8 cellular contexts compared by ENCODE assay signal in the genomic region with DNA sequence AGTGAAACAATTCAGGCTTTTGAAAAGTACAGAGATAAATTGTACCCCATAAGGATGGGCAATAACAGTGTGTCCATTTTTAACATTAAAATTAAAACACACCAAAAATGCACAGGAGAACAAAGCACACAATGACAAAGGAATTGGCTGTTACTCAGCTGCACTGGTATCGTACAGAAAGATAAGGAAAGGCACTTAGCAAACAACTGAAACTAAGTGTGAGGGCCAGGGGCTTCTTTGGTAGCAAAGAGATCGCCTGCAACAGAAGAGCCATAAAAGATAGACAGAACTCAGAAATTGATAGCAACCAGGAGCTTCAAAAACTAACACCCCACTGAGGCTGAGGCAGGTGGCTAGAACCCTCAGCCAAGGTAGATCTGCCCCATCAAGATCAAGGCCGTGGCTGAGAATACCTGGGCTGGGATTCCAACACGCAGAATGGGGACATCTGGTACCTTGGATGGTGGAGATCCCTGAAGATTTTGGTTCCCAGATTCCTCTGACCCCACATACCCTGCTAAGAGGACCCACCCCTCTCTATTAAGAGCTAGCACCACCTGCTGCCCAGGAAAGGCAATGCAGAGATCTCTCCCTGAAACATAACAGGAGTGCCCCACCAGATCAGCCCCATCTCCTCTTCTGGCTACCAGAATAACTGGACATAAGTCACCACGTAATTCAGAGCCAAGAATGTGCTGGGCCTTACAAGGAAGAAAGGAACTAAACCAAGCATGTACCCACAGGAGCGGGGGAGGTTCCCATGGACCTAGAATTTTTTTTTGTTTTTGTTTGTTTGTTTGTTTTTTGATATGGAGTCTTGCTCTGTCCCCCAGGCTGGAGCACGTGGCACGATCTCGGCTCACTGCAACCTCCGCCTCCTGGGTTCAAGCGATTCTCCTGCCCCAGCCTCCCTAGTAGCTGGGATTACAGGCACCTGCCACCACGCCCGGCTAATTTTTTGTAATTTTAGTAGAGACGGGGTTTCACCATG. TPM values are rescaled to one million over a fixed set of nuclear protein-coding genes. Genes with fewer than 3 reads are reported as not detected.
A peak's percentile ranks its signal among the peaks of the same experiment; 100 is the strongest.
DNase-seq lines count a peak whose midpoint lies in the region; ATAC-seq and TF ChIP-seq lines count a peak whose summit lies in the region.

No MANE protein-coding gene starts in this region.

- POLR2A ChIA-PET in activated CD4-positive, alpha-beta T cell treated with anti-CD3 and anti-CD28 coated beads for 36 hours (lab: Charles Lee) = interaction anchor here (0.5 to 0.6 kb wide), 2 partner anchors 278 to 735 kb away, joined by 3 to 4 read pairs; a partner anchor contains a TSS

- peaks cover 20% of the 10 kb centered on the region for H3K4me1 ChIP-seq in ovary (ENCODE audit: insufficient read depth)

- H3K4me1 Mint-ChIP-seq in activated CD4-positive, alpha-beta T cell treated with anti-CD3 and anti-CD28 coated beads for 36 hours = peaks cover 22% of the 10 kb centered on the region
- H3K4me1 Mint-ChIP-seq in endothelial cell (ENCODE audit: unreplicated experiment) = peaks cover 24% of the 10 kb centered on the region

- H3K27ac Mint-ChIP-seq in activated CD4-positive, alpha-beta T cell treated with anti-CD3 and anti-CD28 coated beads for 36 hours = no peak overlapping the region
- no peak overlapping the region for H3K27ac Mint-ChIP-seq in endothelial cell (ENCODE audit: unreplicated experiment)

- no peaks in the 10 kb centered on the region for H3K27me3 ChIP-seq in ovary

- H3K36me3 ChIP-seq in ovary = no peaks in the 10 kb centered on the region

- WGBS in ovary, 3 donors = 64 to 71% (median 67%) methylated on average over 14 of the region's 14 CpGs

- CTCF ChIA-PET in activated CD4-positive, alpha-beta T cell treated with anti-CD3 and anti-CD28 coated beads for 36 hours (lab: Charles Lee) = interaction anchor here (0.7 to 6.3 kb wide), 11 partner anchors 13 to 203 kb away, joined by 3 to 65 read pairs (median 5); partner anchors contain the start of genes PLEKHO1 and VPS45

- no peak for TF ChIP-seq EP300 in ovary (IDR thresholded peaks at IDR 0.05)

- ATAC-seq in activated CD4-positive, alpha-beta T cell treated with anti-CD3 and anti-CD28 coated beads for 36 hours = peak; percentile 52
- ATAC-seq in omental fat pad (ENCODE audit: low FRiP score) (no peak), HG02763 (IDR thresholded peaks at IDR 0.05; ENCODE audit: unreplicated experiment) (no peak)

- TF ChIP-seq POLR2A in ovary (IDR thresholded peaks at IDR 0.05) = no peak

- intact Hi-C loops in activated CD4-positive, alpha-beta T cell treated with anti-CD3 and anti-CD28 coated beads for 36 hours (cut with DNase I, micrococcal nuclease) = loop anchor here in 1 of 2 experiments (1.0 to 10.0 kb wide), 2 partner anchors 93 to 271 kb away; partner anchors contain the start of gene BOLA1
- intact Hi-C loops in ovary (cut with DNase I) = loop anchor here (5.0 kb wide), 3 partner anchors 89 to 204 kb away; no protein-coding TSS in a partner anchor

- no peak overlapping the region for H3K4me3 ChIP-seq in ovary

- DNase-seq in activated CD8-positive, alpha-beta memory T cell treated with anti-CD3 and anti-CD28 coated beads for 24 hours = peak; percentile 79
- DNase-seq in activated CD8-positive, alpha-beta memory T cell treated with anti-CD3 and anti-CD28 coated beads, Interleukin-2, amount 50 U/mL, for 48 hours = no peak
- DNase-seq in NCI-H2029 treated with DMSO at 0.1 percent for 48 hours (lab: John Stamatoyannopoulos, UW) (peak; percentile 19), endothelial cell (ENCODE audit: low spot score) (peak; percentile 77), ovary (peak in 4 of 5 donors; percentile 59 to 65 (median 60)), omental fat pad (ENCODE audit: low spot score) (no peak)
- peak; percentile 74 for DNase-seq in activated CD4-positive, alpha-beta T cell treated with anti-CD3 and anti-CD28 coated beads for 36 hours

- H3K9me3 Mint-ChIP-seq in activated CD4-positive, alpha-beta T cell treated with anti-CD3 and anti-CD28 coated beads for 36 hours (ENCODE audit: low read depth) = no peaks in the 10 kb centered on the region
- H3K9me3 Mint-ChIP-seq in endothelial cell (ENCODE audit: unreplicated experiment) = no peaks in the 10 kb centered on the region

- H3K27ac ChIP-seq in ovary = peak overlapping the region in 1 of 2 donors; percentile 9

- no peaks in the 10 kb centered on the region for H3K27me3 Mint-ChIP-seq in activated CD4-positive, alpha-beta T cell treated with anti-CD3 and anti-CD28 coated beads for 36 hours
- H3K27me3 Mint-ChIP-seq in endothelial cell (ENCODE audit: unreplicated experiment) = peaks cover 12% of the 10 kb centered on the region

- TF ChIP-seq CTCF in endothelial cell (IDR thresholded peaks at IDR 0.05; ENCODE audit: unreplicated experiment) (peak; percentile 53), ovary (IDR thresholded peaks at IDR 0.05) (peak in 2 of 3 donors; percentile 42 to 47), omental fat pad (IDR thresholded peaks at IDR 0.05) (no peak)

- H3K36me3 Mint-ChIP-seq in activated CD4-positive, alpha-beta T cell treated with anti-CD3 and anti-CD28 coated beads for 36 hours (ENCODE audit: low read depth) = no peaks in the 10 kb centered on the region
- H3K36me3 Mint-ChIP-seq in endothelial cell (ENCODE audit: low read depth, unreplicated experiment) = peaks cover 8% of the 10 kb centered on the region

- H3K9me3 ChIP-seq in ovary = no peaks in the 10 kb centered on the region

- H3K4me3 Mint-ChIP-seq in activated CD4-positive, alpha-beta T cell treated with anti-CD3 and anti-CD28 coated beads for 36 hours = no peak overlapping the region
- no peak overlapping the region for H3K4me3 Mint-ChIP-seq in endothelial cell (ENCODE audit: unreplicated experiment)

RNA-seq across cellular contexts. Expression of gene PLEKHO1, which starts 16.2 kb away (rescaled TPM):
- total RNA-seq in activated CD4-positive, alpha-beta T cell treated with anti-CD3 and anti-CD28 coated beads for 36 hours = 10 to 100 TPM; 13.2 TPM
- 71.6 TPM for total RNA-seq in endothelial cell (ENCODE audit: unreplicated experiment)
- 10 to 100 TPM; 40.6 to 68.9 (median 55.6) TPM for total RNA-seq in ovary
- 10 to 100 TPM; 45.4 to 58.3 TPM for polyA plus RNA-seq in ovary
- total RNA-seq in omental fat pad = 10 to 100 TPM; 16.5 to 68.6 (median 32.8) TPM

Comparison
In these comparisons a context has a peak if more than half of its experiments do, and no peak if none do; other contexts are left out.
1. DNase-seq: peak in activated CD8-positive, alpha-beta memory T cell treated with anti-CD3 and anti-CD28 coated beads for 24 hours (single experiment), NCI-H2029 treated with DMSO at 0.1 percent for 48 hours (single experiment), activated CD4-positive, alpha-beta T cell treated with anti-CD3 and anti-CD28 coated beads for 36 hours (single experiment), endothelial cell (single experiment) and ovary (4 of 5); none in activated CD8-positive, alpha-beta memory T cell treated with anti-CD3 and anti-CD28 coated beads, Interleukin-2, amount 50 U/mL, for 48 hours (single experiment) and omental fat pad (single experiment).
2. CTCF ChIP-seq: peak in endothelial cell (single experiment) and ovary (2 of 3); none in omental fat pad (0 of 3).